In genomic region chr3:97764186-97765055, GRCh38 we compare ENCODE assay signal across 7 cellular contexts.
A peak's percentile ranks its signal among the peaks of the same experiment; 100 is the strongest.
DNase-seq lines count a peak whose midpoint lies in the region; ATAC-seq lines count a peak whose summit lies in the region.

ARL6 (plus strand) TSS chr3:97764758; CDS start chr3:97768108, 3,350 bp downstream.

- ATAC-seq in GM18508 (IDR thresholded peaks at IDR 0.05; ENCODE audit: insufficient read depth, unreplicated experiment) (peak; percentile 92), HG02973 (IDR thresholded peaks at IDR 0.05; ENCODE audit: unreplicated experiment) (peak; percentile 93)

- peak; percentile 32 for DNase-seq in NCI-H187 treated with DMSO at 0.1 percent for 48 hours (lab: John Stamatoyannopoulos, UW)
- DNase-seq in T-helper 9 cell, result peak; percentile 56
- peak; percentile 92 for DNase-seq in astrocyte of the hippocampus (ENCODE audit: low read depth, low spot score)
- peak; percentile 65 to 99 (median 88) for DNase-seq in hypothalamus (lab: John Stamatoyannopoulos, UW)
- peak; percentile 98 for DNase-seq in retina

Comparison
In these comparisons a context has a peak if more than half of its experiments do, and no peak if none do; other contexts are left out.
1. Peak in every context shown above with its lines: DNase-seq and ATAC-seq.
2. DNase-seq: peak in every context shown above with its lines; median percentile 98 in retina; 92 in astrocyte of the hippocampus; 88 in hypothalamus; 56 in T-helper 9 cell; 32 in NCI-H187 treated with DMSO at 0.1 percent for 48 hours.